1 cellular context compared by ENCODE assay signal in the genomic region with DNA sequence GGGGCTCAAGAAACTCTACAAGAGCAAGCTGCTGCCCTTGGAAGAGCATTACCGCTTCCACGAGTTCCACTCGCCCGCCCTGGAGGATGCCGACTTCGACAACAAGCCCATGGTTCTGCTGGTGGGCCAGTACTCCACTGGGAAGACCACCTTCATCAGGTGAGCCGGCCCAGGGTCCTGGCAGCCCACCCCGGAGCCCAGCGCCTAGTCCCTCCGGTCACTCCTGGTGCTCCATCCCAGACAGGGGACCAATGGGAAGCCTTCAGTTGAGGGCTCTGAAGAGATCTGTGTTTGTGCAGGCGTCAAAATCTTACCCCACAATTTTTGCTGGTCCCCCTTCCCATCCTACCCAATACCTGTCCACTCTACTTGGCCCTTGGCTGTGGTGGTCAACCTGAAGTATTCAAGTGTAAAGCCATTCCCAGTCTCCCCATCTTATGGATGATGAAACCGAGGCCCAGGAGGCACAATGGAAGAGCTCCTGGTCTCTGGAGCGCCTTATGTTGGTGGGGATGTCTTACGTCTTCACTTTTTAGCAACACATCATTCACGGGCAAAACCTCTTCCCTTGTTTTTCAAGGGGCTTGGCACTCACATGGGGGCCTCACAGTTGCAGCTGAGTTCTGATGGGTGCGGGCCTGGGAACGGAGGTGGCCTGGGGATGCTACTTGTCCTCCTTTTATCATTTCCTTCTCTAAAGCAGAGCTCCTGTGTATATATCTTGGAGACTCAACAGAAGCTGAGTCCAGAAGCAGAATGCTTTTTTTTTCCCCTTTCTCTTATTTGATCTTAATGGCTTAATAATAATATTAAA.
TF ChIP-seq lines count a peak whose summit lies in the region.

No MANE protein-coding gene starts in this region.

TF ChIP-seq in GM12878, 131 proteins besides CTCF, POLR2A, EP300 and RAD21:
- TF ChIP-seq SREBF2 (IDR thresholded peaks at IDR 0.05; ENCODE audit: low read length) (no peak), SMARCA5 (IDR thresholded peaks at IDR 0.05) (no peak)
- TF ChIP-seq, protein P1, sequence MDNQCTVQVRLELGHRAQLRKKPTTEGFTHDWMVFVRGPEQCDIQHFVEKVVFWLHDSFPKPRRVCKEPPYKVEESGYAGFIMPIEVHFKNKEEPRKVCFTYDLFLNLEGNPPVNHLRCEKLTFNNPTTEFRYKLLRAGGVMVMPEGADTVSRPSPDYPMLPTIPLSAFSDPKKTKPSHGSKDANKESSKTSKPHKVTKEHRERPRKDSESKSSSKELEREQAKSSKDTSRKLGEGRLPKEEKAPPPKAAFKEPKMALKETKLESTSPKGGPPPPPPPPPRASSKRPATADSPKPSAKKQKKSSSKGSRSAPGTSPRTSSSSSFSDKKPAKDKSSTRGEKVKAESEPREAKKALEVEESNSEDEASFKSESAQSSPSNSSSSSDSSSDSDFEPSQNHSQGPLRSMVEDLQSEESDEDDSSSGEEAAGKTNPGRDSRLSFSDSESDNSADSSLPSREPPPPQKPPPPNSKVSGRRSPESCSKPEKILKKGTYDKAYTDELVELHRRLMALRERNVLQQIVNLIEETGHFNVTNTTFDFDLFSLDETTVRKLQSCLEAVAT (IDR thresholded peaks at IDR 0.05) = peak; percentile 52; the same call in 1 of the 2 replicates
- TF ChIP-seq, protein P2, sequence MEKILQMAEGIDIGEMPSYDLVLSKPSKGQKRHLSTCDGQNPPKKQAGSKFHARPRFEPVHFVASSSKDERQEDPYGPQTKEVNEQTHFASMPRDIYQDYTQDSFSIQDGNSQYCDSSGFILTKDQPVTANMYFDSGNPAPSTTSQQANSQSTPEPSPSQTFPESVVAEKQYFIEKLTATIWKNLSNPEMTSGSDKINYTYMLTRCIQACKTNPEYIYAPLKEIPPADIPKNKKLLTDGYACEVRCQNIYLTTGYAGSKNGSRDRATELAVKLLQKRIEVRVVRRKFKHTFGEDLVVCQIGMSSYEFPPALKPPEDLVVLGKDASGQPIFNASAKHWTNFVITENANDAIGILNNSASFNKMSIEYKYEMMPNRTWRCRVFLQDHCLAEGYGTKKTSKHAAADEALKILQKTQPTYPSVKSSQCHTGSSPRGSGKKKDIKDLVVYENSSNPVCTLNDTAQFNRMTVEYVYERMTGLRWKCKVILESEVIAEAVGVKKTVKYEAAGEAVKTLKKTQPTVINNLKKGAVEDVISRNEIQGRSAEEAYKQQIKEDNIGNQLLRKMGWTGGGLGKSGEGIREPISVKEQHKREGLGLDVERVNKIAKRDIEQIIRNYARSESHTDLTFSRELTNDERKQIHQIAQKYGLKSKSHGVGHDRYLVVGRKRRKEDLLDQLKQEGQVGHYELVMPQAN (conservative IDR thresholded peaks at IDR 0.05) = no peak
TF ChIP-seq in GM12878: peak in this region for 1.
